In genomic region chr16:3783516-3783915, GRCh38 we compare ENCODE assay signal across 17 cellular contexts.
DNase-seq lines count a peak whose midpoint lies in the region; ATAC-seq, FAIRE-seq and TF ChIP-seq lines count a peak whose summit lies in the region.
"Had no signal": no experiment of that assay in that cellular context is flagged by ENCODE, and none has a peak within 500 bp of the region (broad histone marks: within the 10 kb centered on the region; RNA-seq: fewer than 3 reads in every experiment).

No MANE protein-coding gene starts in this region.

- no peak overlapping the region for H3K56ac ChIP-seq in IMR-90 (ENCODE audit: extremely low read depth, insufficient read depth, low read length)
- H3K56ac ChIP-seq in H9 (ENCODE audit: insufficient read length, low read depth, low read length) = no peak overlapping the region

- H3K79me1 ChIP-seq in IMR-90 (ENCODE audit: low read depth in 1 of 2, low read length in 2 of 2) (peaks cover 44 to 88% of the 10 kb centered on the region in 2 experiments), H9 (ENCODE audit: insufficient read depth, low read depth, low read length, poor library complexity, severe bottlenecking) (no peaks in the 10 kb centered on the region)

- no peak overlapping the region for H2BK20ac ChIP-seq in IMR-90 (ENCODE audit: low read depth, low read length)
- H2BK20ac ChIP-seq in H9 (ENCODE audit: low read depth, low read length, poor library complexity, severe bottlenecking) = no peak overlapping the region

- H4K20me1 ChIP-seq in IMR-90 (ENCODE audit: insufficient read depth, low read length) = peaks cover 56% of the 10 kb centered on the region
- H4K20me1 ChIP-seq in H9 (ENCODE audit: control insufficient read depth, insufficient read depth, insufficient read length) = no peaks in the 10 kb centered on the region

- no peak for TF ChIP-seq POLR2A in IMR-90 (IDR thresholded peaks at IDR 0.05; ENCODE audit: low read depth, low read length)

- H3K18ac ChIP-seq in IMR-90 (ENCODE audit: low read depth, low read length) = no peak overlapping the region
- no peak overlapping the region for H3K18ac ChIP-seq in H9 (ENCODE audit: insufficient read length, low read depth, low read length)

- no peak overlapping the region for H2BK120ac ChIP-seq in IMR-90 (ENCODE audit: low read depth, low read length)
- no peak overlapping the region for H2BK120ac ChIP-seq in H9 (ENCODE audit: low read depth, low read length, poor library complexity, severe bottlenecking)

- WGBS in IMR-90 (ENCODE audit: extremely low coverage in 2 of 2, insufficient read length in 1 of 2), 2 experiments = 80% methylated on average over 1 of the region's 3 CpGs; no CpG with 5 or more reads in 1 of the 2 experiments
- no CpG with 5 or more reads among the region's 3 CpGs for WGBS in H9 (ENCODE audit: extremely low coverage, insufficient read length, low lambda C conversion rate)

- no peak overlapping the region for H3K23ac ChIP-seq in IMR-90 (ENCODE audit: low read depth, low read length)
- no peak overlapping the region for H3K23ac ChIP-seq in H9 (ENCODE audit: insufficient read length, low read depth, low read length)

- TF ChIP-seq RAD21 in IMR-90 (IDR thresholded peaks at IDR 0.05; ENCODE audit: low read length) = no peak

- no peak overlapping the region for H3T11ph ChIP-seq in H9 (ENCODE audit: low read length)

- no peaks in the 10 kb centered on the region for H3K27me3 Mint-ChIP-seq in WTC11 (ENCODE audit: low read depth)
- H3K27me3 Mint-ChIP-seq in mesothelial cell of epicardium (ENCODE audit: low read depth) = no peaks in the 10 kb centered on the region
- no peaks in the 10 kb centered on the region for H3K27me3 Mint-ChIP-seq in stimulated activated naive B cell treated with anti-CD40 and anti-IgM and Interleukin-4, amounts not matched to agents 10 μg/mL and 1 μg/mL and 100 μg/mL, for 72 hours
- H3K27me3 Mint-ChIP-seq in H9 (ENCODE audit: low read depth) = no peaks in the 10 kb centered on the region
- H3K27me3 Mint-ChIP-seq: IgD-negative memory B cell had no signal

- DNase-seq in IMR-90 = no peak
- DNase-seq in WTC11 (ENCODE audit: low spot score) = no peak
- no peak for DNase-seq in mesothelial cell of epicardium (ENCODE audit: low spot score in 2 of 2, unreplicated experiment in 2 of 2)
- no peak for DNase-seq in stimulated activated naive B cell treated with anti-CD40 and anti-IgM and Interleukin-4, amounts not matched to agents 10 μg/mL and 1 μg/mL and 100 μg/mL, for 72 hours
- no peak for DNase-seq in frontal cortex (ENCODE audit: low spot score in 2 of 2)
- DNase-seq in H9 = no peak
- DNase-seq in AG20443 (ENCODE audit: low spot score) = no peak
- DNase-seq: Caco-2; CD8-positive, alpha-beta memory T cell; GM23248; H7; KG1 had no signal

- no peak overlapping the region for H3K4me3 ChIP-seq in IMR-90 (ENCODE audit: insufficient read depth, low read depth, low read length)
- H3K4me3 ChIP-seq: A549, GM23248 had no signal

- H3K36me3 Mint-ChIP-seq in WTC11 = peaks cover 29% of the 10 kb centered on the region
- peaks cover 14% of the 10 kb centered on the region for H3K36me3 Mint-ChIP-seq in mesothelial cell of epicardium
- H3K36me3 Mint-ChIP-seq in stimulated activated naive B cell treated with anti-CD40 and anti-IgM and Interleukin-4, amounts not matched to agents 10 μg/mL and 1 μg/mL and 100 μg/mL, for 72 hours = peaks cover 25 to 29% of the 10 kb centered on the region in 2 donors
- H3K36me3 Mint-ChIP-seq in H9 (ENCODE audit: insufficient read depth in 1 of 3, low read depth in 3 of 3) = peaks cover 6 to 51% (median 36%) of the 10 kb centered on the region in 3 experiments; a peak in 6 of 7 replicates
- H3K36me3 Mint-ChIP-seq: IgD-negative memory B cell had no signal

- H3K9ac ChIP-seq in IMR-90 (ENCODE audit: low read depth, low read length) = no peak overlapping the region
- H3K9ac ChIP-seq in H9 (ENCODE audit: extremely low read depth, insufficient read length, low read length) = no peak overlapping the region
- H3K9ac ChIP-seq: GM23248 had no signal

- no peak overlapping the region for H2BK5ac ChIP-seq in IMR-90 (ENCODE audit: low read depth, low read length, poor library complexity, severe bottlenecking)
- H2BK5ac ChIP-seq in H9 (ENCODE audit: insufficient read length, low read length) = no peak overlapping the region

- H3K79me2 ChIP-seq in H9 (ENCODE audit: insufficient read depth, low read length) = no peaks in the 10 kb centered on the region

- CTCF ChIA-PET in IMR-90 (lab: Yijun Ruan, JAX) = no interaction called here
- CTCF ChIA-PET in WTC11 (lab: Charles Lee) = interaction anchor here (0.6 kb wide), 1 partner anchor 13 kb away, joined by 3 read pairs; no protein-coding TSS in a partner anchor

- H3K4me1 ChIP-seq in IMR-90 (ENCODE audit: control insufficient read depth, insufficient read depth, low read length) (no peaks in the 10 kb centered on the region), H9 (ENCODE audit: insufficient read depth, low read length) (no peaks in the 10 kb centered on the region)
- H3K4me1 ChIP-seq: A549, Caco-2 had no signal

- H3K9me1 ChIP-seq in IMR-90 (ENCODE audit: insufficient read depth, low read length) = peaks cover 15% of the 10 kb centered on the region

- TF ChIP-seq CTCF in IMR-90 (conservative IDR thresholded peaks at IDR 0.05; ENCODE audit: low read depth, low read length) (no peak), WTC11 (IDR thresholded peaks at IDR 0.05) (no peak), mesothelial cell of epicardium (IDR thresholded peaks at IDR 0.05; ENCODE audit: unreplicated experiment) (no peak), H9 (conservative IDR thresholded peaks at IDR 0.05) (no peak)

- dilution Hi-C loops in IMR-90 (cut with HindIII; ENCODE audit: low sequenced_read_pairs, unreplicated experiment) = no loop called here

- H3K9me3 ChIP-seq in IMR-90 (ENCODE audit: control insufficient read depth, insufficient read depth, low read length) = no peaks in the 10 kb centered on the region
- H3K9me3 ChIP-seq in H9 (ENCODE audit: control insufficient read depth, low read depth, low read length) = no peaks in the 10 kb centered on the region
- H3K9me3 ChIP-seq: A549, Caco-2 had no signal

- POLR2A ChIA-PET in IMR-90 (lab: Charles Lee; ENCODE audit: unreplicated experiment) = no interaction called here
- POLR2A ChIA-PET in WTC11 (lab: Charles Lee) = no interaction called here

- H3K14ac ChIP-seq in IMR-90 (replicated peaks; ENCODE audit: low read depth, low read length) (no peak overlapping the region), H9 (ENCODE audit: insufficient read depth, low read length) (no peak overlapping the region)

- H3K4me3 Mint-ChIP-seq in WTC11 (no peak overlapping the region), mesothelial cell of epicardium (no peak overlapping the region), H9 (no peak overlapping the region)
- H3K4me3 Mint-ChIP-seq in stimulated activated naive B cell treated with anti-CD40 and anti-IgM and Interleukin-4, amounts not matched to agents 10 μg/mL and 1 μg/mL and 100 μg/mL, for 72 hours = no peak overlapping the region
- H3K4me3 Mint-ChIP-seq: CD14-positive monocyte; CD8-positive, alpha-beta memory T cell; IgD-negative memory B cell had no signal

- FAIRE-seq in frontal cortex (lab: Jason Lieb, UNC) = no peak
- FAIRE-seq: A549 had no signal

- H3K4me1 Mint-ChIP-seq in WTC11 (no peaks in the 10 kb centered on the region), mesothelial cell of epicardium (no peaks in the 10 kb centered on the region), H9 (no peaks in the 10 kb centered on the region)
- peaks cover 20 to 29% of the 10 kb centered on the region in 2 donors for H3K4me1 Mint-ChIP-seq in stimulated activated naive B cell treated with anti-CD40 and anti-IgM and Interleukin-4, amounts not matched to agents 10 μg/mL and 1 μg/mL and 100 μg/mL, for 72 hours
- H3K4me1 Mint-ChIP-seq: CD14-positive monocyte had no signal

- H3K9me3 Mint-ChIP-seq in WTC11 (no peaks in the 10 kb centered on the region), mesothelial cell of epicardium (no peaks in the 10 kb centered on the region), H9 (no peaks in the 10 kb centered on the region)
- H3K9me3 Mint-ChIP-seq in stimulated activated naive B cell treated with anti-CD40 and anti-IgM and Interleukin-4, amounts not matched to agents 10 μg/mL and 1 μg/mL and 100 μg/mL, for 72 hours = no peaks in the 10 kb centered on the region
- H3K9me3 Mint-ChIP-seq: CD14-positive monocyte; CD8-positive, alpha-beta memory T cell; IgD-negative memory B cell had no signal

- H2AFZ ChIP-seq in IMR-90 (replicated peaks; ENCODE audit: low read length, poor library complexity) (no peak overlapping the region), H9 (ENCODE audit: low read length) (no peak overlapping the region)
- H2AFZ ChIP-seq: GM23248 had no signal

- H3K23me2 ChIP-seq in H9 (ENCODE audit: insufficient read length, low read depth, low read length, poor library complexity, severe bottlenecking) = no peaks in the 10 kb centered on the region

- H2AK5ac ChIP-seq in IMR-90 (ENCODE audit: low read depth, low read length) (no peak overlapping the region), H9 (ENCODE audit: insufficient read length, low read length) (no peak overlapping the region)

- no peak overlapping the region for H2BK12ac ChIP-seq in H9 (ENCODE audit: insufficient read length, low read depth, low read length)

- BruUV-seq in IMR-90 (replicated peaks; lab: Mats Ljungman, UMichigan) = no TSS peak

- H3K4ac ChIP-seq in IMR-90 (ENCODE audit: low read depth, low read length) (no peak overlapping the region), H9 (ENCODE audit: low read depth, low read length) (no peak overlapping the region)

- peaks cover 43% of the 10 kb centered on the region for H3K36me3 ChIP-seq in IMR-90 (ENCODE audit: control insufficient read depth, insufficient read depth, low read length)

- H4K8ac ChIP-seq in IMR-90 (ENCODE audit: low read depth in 2 of 2, low read length in 2 of 2) (no peak overlapping the region), H9 (replicated peaks; ENCODE audit: insufficient read length, low read depth, low read length) (no peak overlapping the region)

- no peak overlapping the region for H3K27ac Mint-ChIP-seq in WTC11
- peak overlapping the region; percentile 62 for H3K27ac Mint-ChIP-seq in mesothelial cell of epicardium
- peak overlapping the region; percentile 49 for H3K27ac Mint-ChIP-seq in stimulated activated naive B cell treated with anti-CD40 and anti-IgM and Interleukin-4, amounts not matched to agents 10 μg/mL and 1 μg/mL and 100 μg/mL, for 72 hours
- H3K27ac Mint-ChIP-seq in H9 = no peak overlapping the region
- H3K27ac Mint-ChIP-seq: CD14-positive monocyte had no signal

- H3K27me3 ChIP-seq in IMR-90 (ENCODE audit: control insufficient read depth, insufficient read depth, low read length) = no peaks in the 10 kb centered on the region
- H3K27me3 ChIP-seq in H9 (ENCODE audit: insufficient read depth, low read length) = no peaks in the 10 kb centered on the region

- H2BK15ac ChIP-seq in IMR-90 (ENCODE audit: low read depth, low read length) (no peak overlapping the region), H9 (ENCODE audit: low read depth, low read length) (no peak overlapping the region)

- peak overlapping the region; percentile 57 for H2AK9ac ChIP-seq in IMR-90 (replicated peaks; ENCODE audit: low read depth, low read length, poor library complexity)

- H3K4me2 ChIP-seq in IMR-90 (ENCODE audit: low read depth, low read length) (no peak overlapping the region), H9 (ENCODE audit: insufficient read depth, insufficient read length, low read length) (no peak overlapping the region)
- H3K4me2 ChIP-seq: A549 had no signal

- intact Hi-C loops in IMR-90 (cut with micrococcal nuclease) = no loop called here

- no peak overlapping the region for H4K5ac ChIP-seq in IMR-90 (ENCODE audit: low read depth, low read length)
- H4K5ac ChIP-seq in H9 (ENCODE audit: insufficient read length, low read depth, low read length) = no peak overlapping the region

- ATAC-seq in IMR-90 (ENCODE audit: low read depth) (no peak), WTC11 (0 out of 2 replicates have a peak, but pooled peaks have one; percentile 26), GM18517 (IDR thresholded peaks at IDR 0.05; ENCODE audit: unreplicated experiment) (no peak)
- no peak for ATAC-seq in stimulated activated naive B cell treated with anti-CD40 and anti-IgM and Interleukin-4, amounts not matched to agents 10 μg/mL and 1 μg/mL and 100 μg/mL, for 72 hours (replicated peaks)
- ATAC-seq: A549 had no signal

- H4K91ac ChIP-seq in IMR-90 (ENCODE audit: insufficient read depth, low read depth, low read length) (no peak overlapping the region), H9 (ENCODE audit: insufficient read length, low read depth, low read length) (no peak overlapping the region)

- in situ Hi-C loops in IMR-90 (cut with MboI; ENCODE audit: low sequenced_read_pairs) = no loop called here

- no peak overlapping the region for H3K27ac ChIP-seq in IMR-90 (ENCODE audit: insufficient read depth, low read length)
- no peak overlapping the region for H3K27ac ChIP-seq in H9 (ENCODE audit: insufficient read length, low read depth, low read length)
- H3K27ac ChIP-seq: A549, GM23248, HL-60 had no signal

Comparison
In these comparisons a context has a peak if more than half of its experiments do, and no peak if none do; other contexts are left out.
1. H3K27ac Mint-ChIP-seq: peak in mesothelial cell of epicardium (single experiment) and stimulated activated naive B cell treated with anti-CD40 and anti-IgM and Interleukin-4, amounts not matched to agents 10 μg/mL and 1 μg/mL and 100 μg/mL, for 72 hours (single experiment); none in WTC11 (single experiment) and H9 (0 of 3).